ENCODE assay signal across 8 cellular contexts in the genomic region with DNA sequence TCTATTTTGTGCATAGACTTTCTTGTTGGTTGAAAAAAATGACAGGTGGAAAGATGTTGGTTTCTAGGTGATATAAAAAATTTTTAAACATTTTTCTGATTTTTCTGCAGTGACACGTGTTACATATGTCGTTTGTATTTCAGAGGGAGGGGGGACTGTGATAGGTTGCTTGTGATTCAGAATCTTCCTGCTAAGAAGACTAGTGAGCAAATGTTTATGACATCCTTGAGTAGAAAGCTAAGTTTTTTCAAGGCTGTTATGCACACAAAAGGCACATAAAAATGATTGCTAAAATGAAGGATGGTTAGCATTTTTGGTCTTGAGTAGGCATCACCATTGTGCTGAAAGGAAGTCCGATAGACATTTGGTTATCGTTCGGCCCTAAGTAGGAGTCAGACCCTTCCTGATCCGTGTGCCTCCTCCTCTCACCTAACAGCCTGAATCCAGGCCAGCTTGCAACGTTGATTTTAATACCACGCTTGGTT. TPM values are rescaled to one million over a fixed set of nuclear protein-coding genes. Genes with fewer than 3 reads are reported as not detected.
DNase-seq lines count a peak whose midpoint lies in the region; TF ChIP-seq lines count a peak whose summit lies in the region.

No MANE protein-coding gene starts in this region.

- intact Hi-C loops in thyroid gland (cut with DNase I) (loop anchor here (5.0 kb wide), 1 partner anchor 177 kb away; a partner anchor contains a TSS), posterior vena cava (cut with DNase I) (loop anchor here (5.0 to 10.0 kb wide), 2 partner anchors 177 to 240 kb away; a partner anchor contains a TSS)

- peak in 1 of 2 donors; percentile 61 for TF ChIP-seq POLR2A in thyroid gland (IDR thresholded peaks at IDR 0.05)

- no peak for TF ChIP-seq CTCF in thyroid gland (IDR thresholded peaks at IDR 0.05)

- H3K9me3 ChIP-seq in MG63: no peaks in the 10 kb centered on the region
- H3K9me3 ChIP-seq in thyroid gland: no peaks in the 10 kb centered on the region

- H3K4me3 ChIP-seq in MG63 (peak overlapping the region; percentile 89), thyroid gland (replicated peaks in 1 of 3) (peak overlapping the region in 1 of 3 donors; percentile 83)

- H3K36me3 ChIP-seq in MG63 (peaks cover 53% of the 10 kb centered on the region), thyroid gland (peaks cover 8 to 10% of the 10 kb centered on the region in 2 donors)

- peak overlapping the region; percentile 89 for H3K27ac ChIP-seq in angular gyrus (ENCODE audit: low read depth, low read length)
- peak overlapping the region in 2 of 3 donors; percentile 97 to 99 for H3K27ac ChIP-seq in thyroid gland

- no peaks in the 10 kb centered on the region for H3K27me3 ChIP-seq in MG63
- no peaks in the 10 kb centered on the region for H3K27me3 ChIP-seq in thyroid gland

- H3K4me1 ChIP-seq in thyroid gland: peaks cover 9 to 12% of the 10 kb centered on the region in 2 donors

- DNase-seq in NCI-H2107 treated with DMSO at 0.1 percent for 48 hours (lab: John Stamatoyannopoulos, UW; ENCODE audit: unreplicated experiment) (peak; percentile 46), NCI-H2107 (lab: John Stamatoyannopoulos, UW) (no peak), MG63 (no peak), left kidney (ENCODE audit: low read depth, low spot score) (peak; percentile 27), thyroid gland (peak; percentile 60 to 65), posterior vena cava (ENCODE audit: low spot score) (no peak), NCI-H2196 (lab: John Stamatoyannopoulos, UW; ENCODE audit: unreplicated experiment) (no peak)

- WGBS in thyroid gland, 2 donors: 3 to 5% methylated on average over 8 of the region's 8 CpGs

RNA-seq across cellular contexts. Expression of a gene that starts 1.5 kb away (rescaled TPM):
- 89.9 and 138 TPM in 2 replicates for total RNA-seq in MG63 (2014; rRNA removed; shearing (Covaris generic); ENCODE audit: low replicate concordance)
- total RNA-seq in thyroid gland (10 to 100 TPM; 59.0 to 97.4 (median 76.4) TPM), posterior vena cava (10 to 100 TPM; 31.6 to 40.9 TPM)

RNA-seq across cellular contexts. Expression of a gene that starts 23.2 kb away (rescaled TPM):
- 40.8 and 51.8 TPM in 2 replicates for total RNA-seq in MG63 (2014; rRNA removed; shearing (Covaris generic); ENCODE audit: low replicate concordance)
- 10 to 100 TPM; 43.3 to 45.7 (median 44.6) TPM for total RNA-seq in thyroid gland
- total RNA-seq in posterior vena cava: 10 to 100 TPM; 45.1 to 51.2 TPM

Comparison
In these comparisons a context has a peak if more than half of its experiments do, and no peak if none do; other contexts are left out.
1. DNase-seq: peak in NCI-H2107 treated with DMSO at 0.1 percent for 48 hours (single experiment), left kidney (single experiment) and thyroid gland (2 of 2); none in NCI-H2107 (single experiment), MG63 (single experiment), posterior vena cava (single experiment) and NCI-H2196 (single experiment).